In genomic region chr4:175470141-175470540, GRCh38 we compare ENCODE assay signal across 21 cellular contexts.
A peak's percentile ranks its signal among the peaks of the same experiment; 100 is the strongest.
DNase-seq lines count a peak whose midpoint lies in the region; ATAC-seq and TF ChIP-seq lines count a peak whose summit lies in the region.
"Had no signal": no experiment of that assay in that cellular context is flagged by ENCODE, and none has a peak within 500 bp of the region (broad histone marks: within the 10 kb centered on the region; RNA-seq: fewer than 3 reads in every experiment).

No MANE protein-coding gene starts in this region.

- TF ChIP-seq CTCF in AG09309 (IDR thresholded peaks at IDR 0.05; ENCODE audit: control insufficient read depth, insufficient read depth, low read depth, low read length, missing control alignments) (no peak), VCaP (conservative IDR thresholded peaks at IDR 0.05) (no peak)

- peak; percentile 10 for DNase-seq in AG09309 (ENCODE audit: low read depth)
- peak; percentile 59 for DNase-seq in HS-27A (ENCODE audit: low read depth)
- DNase-seq in iris pigment epithelial cell (ENCODE audit: low read depth) = peak; percentile 70
- DNase-seq in iPS-NIHi11 (ENCODE audit: low spot score) = no peak
- DNase-seq in SIG-M5 (lab: John Stamatoyannopoulos, UW) = no peak
- DNase-seq in cerebellar cortex (ENCODE audit: low spot score) = no peak
- DNase-seq: activated CD4-positive, alpha-beta T cell treated with anti-CD3 and anti-CD28 coated beads, Interleukin-2, amount 10 ng/mL, durations not matched to agents 7 days and 5 days; activated naive CD4-positive, alpha-beta T cell; aorta; COR-L47; cortex of kidney; gastrocnemius medialis; left ventricle myocardium superior; NCI-H1105; NCI-H526; occipital lobe; stimulated activated CD4-positive, alpha-beta T cell treated with anti-CD3 and anti-CD28 coated beads, Interleukin-1b, Interleukin-23, amount 100 ng/mL, for 48 hours had no signal

- ATAC-seq in GM21528 (IDR thresholded peaks at IDR 0.05; ENCODE audit: low FRiP score, unreplicated experiment) = no peak
- ATAC-seq: gastrocnemius medialis, left ventricle myocardium superior, sciatic nerve had no signal

- peak overlapping the region; percentile 56 for H3K27ac ChIP-seq in VCaP
- H3K27ac ChIP-seq: epithelial cell of prostate, gastrocnemius medialis had no signal

- no peak overlapping the region for H3K4me3 ChIP-seq in AG09309 (ENCODE audit: control insufficient read depth, low read depth, low read length)
- H3K4me3 ChIP-seq: gastrocnemius medialis had no signal

Comparison
In these comparisons a context has a peak if more than half of its experiments do, and no peak if none do; other contexts are left out.
1. DNase-seq: peak in AG09309 (single experiment), HS-27A (single experiment) and iris pigment epithelial cell (single experiment); none in iPS-NIHi11 (single experiment), SIG-M5 (single experiment) and cerebellar cortex (single experiment).